In the genomic region with DNA sequence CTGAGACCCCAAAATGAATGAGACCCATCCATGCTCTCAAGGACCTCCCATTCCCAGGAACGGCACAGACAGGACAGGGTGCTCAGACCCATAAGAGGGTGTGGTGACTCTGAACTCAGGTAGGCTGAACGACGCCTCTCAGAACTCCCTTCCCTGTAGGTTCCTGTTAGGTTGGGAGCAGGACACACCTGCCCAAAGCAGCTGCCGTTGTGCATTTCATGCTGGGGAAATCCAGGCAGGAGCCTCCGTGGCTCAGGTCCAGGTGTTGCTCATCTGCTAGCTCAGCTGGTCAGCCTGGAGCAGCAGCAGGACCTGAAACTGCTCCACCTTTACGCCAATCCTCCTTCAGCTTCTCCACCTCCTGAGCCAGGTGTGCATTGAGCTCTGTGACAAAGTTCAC, we compare ENCODE assay signal across 1 cellular context.
TF ChIP-seq lines count a peak whose summit lies in the region.

No MANE protein-coding gene starts in this region.

TF ChIP-seq in GM23338, 12 proteins besides CTCF, POLR2A, EP300 and RAD21:
- TF ChIP-seq, protein P1, sequence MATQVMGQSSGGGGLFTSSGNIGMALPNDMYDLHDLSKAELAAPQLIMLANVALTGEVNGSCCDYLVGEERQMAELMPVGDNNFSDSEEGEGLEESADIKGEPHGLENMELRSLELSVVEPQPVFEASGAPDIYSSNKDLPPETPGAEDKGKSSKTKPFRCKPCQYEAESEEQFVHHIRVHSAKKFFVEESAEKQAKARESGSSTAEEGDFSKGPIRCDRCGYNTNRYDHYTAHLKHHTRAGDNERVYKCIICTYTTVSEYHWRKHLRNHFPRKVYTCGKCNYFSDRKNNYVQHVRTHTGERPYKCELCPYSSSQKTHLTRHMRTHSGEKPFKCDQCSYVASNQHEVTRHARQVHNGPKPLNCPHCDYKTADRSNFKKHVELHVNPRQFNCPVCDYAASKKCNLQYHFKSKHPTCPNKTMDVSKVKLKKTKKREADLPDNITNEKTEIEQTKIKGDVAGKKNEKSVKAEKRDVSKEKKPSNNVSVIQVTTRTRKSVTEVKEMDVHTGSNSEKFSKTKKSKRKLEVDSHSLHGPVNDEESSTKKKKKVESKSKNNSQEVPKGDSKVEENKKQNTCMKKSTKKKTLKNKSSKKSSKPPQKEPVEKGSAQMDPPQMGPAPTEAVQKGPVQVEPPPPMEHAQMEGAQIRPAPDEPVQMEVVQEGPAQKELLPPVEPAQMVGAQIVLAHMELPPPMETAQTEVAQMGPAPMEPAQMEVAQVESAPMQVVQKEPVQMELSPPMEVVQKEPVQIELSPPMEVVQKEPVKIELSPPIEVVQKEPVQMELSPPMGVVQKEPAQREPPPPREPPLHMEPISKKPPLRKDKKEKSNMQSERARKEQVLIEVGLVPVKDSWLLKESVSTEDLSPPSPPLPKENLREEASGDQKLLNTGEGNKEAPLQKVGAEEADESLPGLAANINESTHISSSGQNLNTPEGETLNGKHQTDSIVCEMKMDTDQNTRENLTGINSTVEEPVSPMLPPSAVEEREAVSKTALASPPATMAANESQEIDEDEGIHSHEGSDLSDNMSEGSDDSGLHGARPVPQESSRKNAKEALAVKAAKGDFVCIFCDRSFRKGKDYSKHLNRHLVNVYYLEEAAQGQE (IDR thresholded peaks at IDR 0.05; ENCODE audit: unreplicated experiment) = no peak
- no peak for TF ChIP-seq EZH2phosphoT487 (IDR thresholded peaks at IDR 0.05; ENCODE audit: unreplicated experiment)
- TF ChIP-seq, protein P2, sequence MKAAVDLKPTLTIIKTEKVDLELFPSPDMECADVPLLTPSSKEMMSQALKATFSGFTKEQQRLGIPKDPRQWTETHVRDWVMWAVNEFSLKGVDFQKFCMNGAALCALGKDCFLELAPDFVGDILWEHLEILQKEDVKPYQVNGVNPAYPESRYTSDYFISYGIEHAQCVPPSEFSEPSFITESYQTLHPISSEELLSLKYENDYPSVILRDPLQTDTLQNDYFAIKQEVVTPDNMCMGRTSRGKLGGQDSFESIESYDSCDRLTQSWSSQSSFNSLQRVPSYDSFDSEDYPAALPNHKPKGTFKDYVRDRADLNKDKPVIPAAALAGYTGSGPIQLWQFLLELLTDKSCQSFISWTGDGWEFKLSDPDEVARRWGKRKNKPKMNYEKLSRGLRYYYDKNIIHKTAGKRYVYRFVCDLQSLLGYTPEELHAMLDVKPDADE (IDR thresholded peaks at IDR 0.05) = no peak
- TF ChIP-seq EZH2 (IDR thresholded peaks at IDR 0.05; ENCODE audit: low read depth, unreplicated experiment) = no peak
- TF ChIP-seq, protein P3, sequence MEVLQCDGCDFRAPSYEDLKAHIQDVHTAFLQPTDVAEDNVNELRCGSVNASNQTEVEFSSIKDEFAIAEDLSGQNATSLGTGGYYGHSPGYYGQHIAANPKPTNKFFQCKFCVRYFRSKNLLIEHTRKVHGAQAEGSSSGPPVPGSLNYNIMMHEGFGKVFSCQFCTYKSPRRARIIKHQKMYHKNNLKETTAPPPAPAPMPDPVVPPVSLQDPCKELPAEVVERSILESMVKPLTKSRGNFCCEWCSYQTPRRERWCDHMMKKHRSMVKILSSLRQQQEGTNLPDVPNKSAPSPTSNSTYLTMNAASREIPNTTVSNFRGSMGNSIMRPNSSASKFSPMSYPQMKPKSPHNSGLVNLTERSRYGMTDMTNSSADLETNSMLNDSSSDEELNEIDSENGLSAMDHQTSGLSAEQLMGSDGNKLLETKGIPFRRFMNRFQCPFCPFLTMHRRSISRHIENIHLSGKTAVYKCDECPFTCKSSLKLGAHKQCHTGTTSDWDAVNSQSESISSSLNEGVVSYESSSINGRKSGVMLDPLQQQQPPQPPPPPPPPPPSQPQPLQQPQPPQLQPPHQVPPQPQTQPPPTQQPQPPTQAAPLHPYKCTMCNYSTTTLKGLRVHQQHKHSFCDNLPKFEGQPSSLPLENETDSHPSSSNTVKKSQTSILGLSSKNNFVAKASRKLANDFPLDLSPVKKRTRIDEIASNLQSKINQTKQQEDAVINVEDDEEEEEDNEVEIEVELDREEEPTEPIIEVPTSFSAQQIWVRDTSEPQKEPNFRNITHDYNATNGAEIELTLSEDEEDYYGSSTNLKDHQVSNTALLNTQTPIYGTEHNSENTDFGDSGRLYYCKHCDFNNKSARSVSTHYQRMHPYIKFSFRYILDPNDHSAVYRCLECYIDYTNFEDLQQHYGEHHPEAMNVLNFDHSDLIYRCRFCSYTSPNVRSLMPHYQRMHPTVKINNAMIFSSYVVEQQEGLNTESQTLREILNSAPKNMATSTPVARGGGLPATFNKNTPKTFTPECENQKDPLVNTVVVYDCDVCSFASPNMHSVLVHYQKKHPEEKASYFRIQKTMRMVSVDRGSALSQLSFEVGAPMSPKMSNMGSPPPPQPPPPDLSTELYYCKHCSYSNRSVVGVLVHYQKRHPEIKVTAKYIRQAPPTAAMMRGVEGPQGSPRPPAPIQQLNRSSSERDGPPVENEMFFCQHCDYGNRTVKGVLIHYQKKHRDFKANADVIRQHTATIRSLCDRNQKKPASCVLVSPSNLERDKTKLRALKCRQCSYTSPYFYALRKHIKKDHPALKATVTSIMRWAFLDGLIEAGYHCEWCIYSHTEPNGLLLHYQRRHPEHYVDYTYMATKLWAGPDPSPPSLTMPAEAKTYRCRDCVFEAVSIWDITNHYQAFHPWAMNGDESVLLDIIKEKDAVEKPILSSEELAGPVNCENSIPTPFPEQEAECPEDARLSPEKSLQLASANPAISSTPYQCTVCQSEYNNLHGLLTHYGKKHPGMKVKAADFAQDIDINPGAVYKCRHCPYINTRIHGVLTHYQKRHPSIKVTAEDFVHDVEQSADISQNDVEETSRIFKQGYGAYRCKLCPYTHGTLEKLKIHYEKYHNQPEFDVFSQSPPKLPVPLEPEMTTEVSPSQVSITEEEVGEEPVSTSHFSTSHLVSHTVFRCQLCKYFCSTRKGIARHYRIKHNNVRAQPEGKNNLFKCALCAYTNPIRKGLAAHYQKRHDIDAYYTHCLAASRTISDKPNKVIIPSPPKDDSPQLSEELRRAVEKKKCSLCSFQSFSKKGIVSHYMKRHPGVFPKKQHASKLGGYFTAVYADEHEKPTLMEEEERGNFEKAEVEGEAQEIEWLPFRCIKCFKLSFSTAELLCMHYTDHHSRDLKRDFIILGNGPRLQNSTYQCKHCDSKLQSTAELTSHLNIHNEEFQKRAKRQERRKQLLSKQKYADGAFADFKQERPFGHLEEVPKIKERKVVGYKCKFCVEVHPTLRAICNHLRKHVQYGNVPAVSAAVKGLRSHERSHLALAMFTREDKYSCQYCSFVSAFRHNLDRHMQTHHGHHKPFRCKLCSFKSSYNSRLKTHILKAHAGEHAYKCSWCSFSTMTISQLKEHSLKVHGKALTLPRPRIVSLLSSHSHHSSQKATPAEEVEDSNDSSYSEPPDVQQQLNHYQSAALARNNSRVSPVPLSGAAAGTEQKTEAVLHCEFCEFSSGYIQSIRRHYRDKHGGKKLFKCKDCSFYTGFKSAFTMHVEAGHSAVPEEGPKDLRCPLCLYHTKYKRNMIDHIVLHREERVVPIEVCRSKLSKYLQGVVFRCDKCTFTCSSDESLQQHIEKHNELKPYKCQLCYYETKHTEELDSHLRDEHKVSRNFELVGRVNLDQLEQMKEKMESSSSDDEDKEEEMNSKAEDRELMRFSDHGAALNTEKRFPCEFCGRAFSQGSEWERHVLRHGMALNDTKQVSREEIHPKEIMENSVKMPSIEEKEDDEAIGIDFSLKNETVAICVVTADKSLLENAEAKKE (CRISPR knock-in tag; IDR thresholded peaks at IDR 0.05) = no peak
- TF ChIP-seq POLR2AphosphoS5 (IDR thresholded peaks at IDR 0.05; ENCODE audit: low read depth) = no peak
- TF ChIP-seq JUNB (IDR thresholded peaks at IDR 0.05; ENCODE audit: unreplicated experiment) = no peak
- no peak for TF ChIP-seq STAT1 (IDR thresholded peaks at IDR 0.05; ENCODE audit: unreplicated experiment)
- TF ChIP-seq NANOG (IDR thresholded peaks at IDR 0.05; ENCODE audit: borderline replicate concordance) = no peak
- TF ChIP-seq ZNF331 (CRISPR knock-in tag; IDR thresholded peaks at IDR 0.05; ENCODE audit: low read depth) = no peak
- no peak for TF ChIP-seq CREB1 (CRISPR knock-in tag; IDR thresholded peaks at IDR 0.05; ENCODE audit: low read depth)
- no peak for TF ChIP-seq ZNF114 (CRISPR knock-in tag; IDR thresholded peaks at IDR 0.05)
